In the genomic region with DNA sequence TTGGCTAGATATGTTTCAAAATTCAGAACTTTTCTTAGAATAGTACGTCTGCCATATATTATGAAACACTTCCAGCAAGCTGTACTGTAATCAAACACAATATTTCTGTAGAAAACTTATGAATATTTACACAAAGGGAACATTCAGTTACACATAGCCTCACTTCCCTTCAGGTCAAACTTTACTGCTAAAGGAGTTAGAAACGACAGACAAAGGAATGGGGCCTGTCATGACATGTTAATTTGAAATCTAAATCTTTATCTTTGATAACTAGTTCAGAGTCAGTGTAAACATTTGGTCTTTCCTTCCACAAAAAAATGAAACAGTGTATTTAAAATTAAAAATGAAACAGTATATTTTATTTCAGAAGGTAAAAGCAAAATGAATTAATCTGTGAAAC, we compare ENCODE assay signal across 8 cellular contexts. TPM values are rescaled to one million over a fixed set of nuclear protein-coding genes. Genes with fewer than 3 reads are reported as not detected.
DNase-seq lines count a peak whose midpoint lies in the region; ATAC-seq and TF ChIP-seq lines count a peak whose summit lies in the region.

No MANE protein-coding gene starts in this region.

- no peak for TF ChIP-seq CTCF in neural progenitor cell (IDR thresholded peaks at IDR 0.05)

- no peaks in the 10 kb centered on the region for H3K9me3 ChIP-seq in CD4-positive, CD25-positive, alpha-beta regulatory T cell (ENCODE audit: control insufficient read depth in 2 of 2, low read length in 2 of 2)
- no peaks in the 10 kb centered on the region for H3K9me3 ChIP-seq in neural progenitor cell (ENCODE audit: low read depth)

- peak overlapping the region; percentile 98 to 99 (median 99) for H3K27ac Mint-ChIP-seq in CD4-positive, CD25-positive, alpha-beta regulatory T cell
- peak overlapping the region; percentile 27 for H3K27ac Mint-ChIP-seq in neural progenitor cell

- H3K9me3 Mint-ChIP-seq in CD4-positive, CD25-positive, alpha-beta regulatory T cell, result peaks cover 0 to 1% (median 0%) of the 10 kb centered on the region in 7 donors
- peaks cover 12% of the 10 kb centered on the region for H3K9me3 Mint-ChIP-seq in neural progenitor cell

- peak in 1 of 3 donors; percentile 20 for DNase-seq in CD4-positive, CD25-positive, alpha-beta regulatory T cell
- DNase-seq in NCI-H69 (lab: John Stamatoyannopoulos, UW) (peak; percentile 24), dermis blood vessel endothelial cell (peak; percentile 43), neural progenitor cell (ENCODE audit: low spot score) (no peak)
- no peak for DNase-seq in effector CD8-positive, alpha-beta T cell (lab: John Stamatoyannopoulos, UW)
- no peak for DNase-seq in stimulated activated CD4-positive, alpha-beta T cell treated with anti-CD3 and anti-CD28 coated beads, Interleukin-1b, Interleukin-23, amount 100 ng/mL, for 48 hours

- H4K20me1 ChIP-seq in neural progenitor cell (ENCODE audit: low read depth), result no peaks in the 10 kb centered on the region

- peak overlapping the region; percentile 94 for H3K4me3 ChIP-seq in CD4-positive, CD25-positive, alpha-beta regulatory T cell (ENCODE audit: low read depth, low read length)
- H3K4me3 ChIP-seq in neural progenitor cell, result peak overlapping the region; percentile 60

- no peak for ATAC-seq in CD4-positive, CD25-positive, alpha-beta regulatory T cell (ENCODE audit: low read depth in 2 of 2)
- ATAC-seq in GM21825 (IDR thresholded peaks at IDR 0.05; ENCODE audit: unreplicated experiment) (no peak), HG02571 (IDR thresholded peaks at IDR 0.05; ENCODE audit: unreplicated experiment) (no peak)

- H3K27me3 Mint-ChIP-seq in CD4-positive, CD25-positive, alpha-beta regulatory T cell, result no peaks in the 10 kb centered on the region
- H3K27me3 Mint-ChIP-seq in neural progenitor cell (ENCODE audit: insufficient read depth, low read depth), result no peaks in the 10 kb centered on the region

- peaks cover 10% of the 10 kb centered on the region for H3K36me3 ChIP-seq in CD4-positive, CD25-positive, alpha-beta regulatory T cell (ENCODE audit: control insufficient read depth, insufficient read depth, low read length)
- peaks cover 3% of the 10 kb centered on the region for H3K36me3 ChIP-seq in neural progenitor cell

- H3K4me3 Mint-ChIP-seq in CD4-positive, CD25-positive, alpha-beta regulatory T cell, result peak overlapping the region; percentile 88 to 99 (median 97)
- peak overlapping the region; percentile 91 for H3K4me3 Mint-ChIP-seq in neural progenitor cell

- peak overlapping the region; percentile 87 for H2AFZ ChIP-seq in neural progenitor cell (replicated peaks)

- H3F3A ChIP-seq in neural progenitor cell (ENCODE audit: low read depth), result peaks cover 20% of the 10 kb centered on the region

- peaks cover 35% of the 10 kb centered on the region for H3K79me2 ChIP-seq in neural progenitor cell (ENCODE audit: low read depth)

- H3K36me3 Mint-ChIP-seq in CD4-positive, CD25-positive, alpha-beta regulatory T cell, result peaks cover 24% of the 10 kb centered on the region
- H3K36me3 Mint-ChIP-seq in neural progenitor cell, result peaks cover 26% of the 10 kb centered on the region

- peak overlapping the region; percentile 53 for H3K9ac ChIP-seq in neural progenitor cell

- no peaks in the 10 kb centered on the region for H3K27me3 ChIP-seq in CD4-positive, CD25-positive, alpha-beta regulatory T cell (ENCODE audit: control insufficient read depth, insufficient read depth, low read length)
- H3K27me3 ChIP-seq in neural progenitor cell, result no peaks in the 10 kb centered on the region

- peak overlapping the region; percentile 81 for H3K4me2 ChIP-seq in neural progenitor cell

- H3K4me1 Mint-ChIP-seq in CD4-positive, CD25-positive, alpha-beta regulatory T cell, result peaks cover 20 to 52% (median 42%) of the 10 kb centered on the region in 4 donors
- H3K4me1 Mint-ChIP-seq in neural progenitor cell, result peaks cover 24% of the 10 kb centered on the region

- peak overlapping the region; percentile 78 for H3K27ac ChIP-seq in CD4-positive, CD25-positive, alpha-beta regulatory T cell (ENCODE audit: insufficient read depth, low read length, poor library complexity, severe bottlenecking)
- H3K27ac ChIP-seq in neural progenitor cell, result peak overlapping the region; percentile 55

- peaks cover 35% of the 10 kb centered on the region for H3K4me1 ChIP-seq in CD4-positive, CD25-positive, alpha-beta regulatory T cell (ENCODE audit: control insufficient read depth, insufficient read depth, low read length, poor library complexity, severe bottlenecking)
- H3K4me1 ChIP-seq in neural progenitor cell, result peaks cover 28% of the 10 kb centered on the region

RNA-seq across cellular contexts. Expression of a gene that starts 1.0 kb away (rescaled TPM):
- total RNA-seq in CD4-positive, CD25-positive, alpha-beta regulatory T cell, result 12.4 TPM
- polyA plus RNA-seq in CD4-positive, CD25-positive, alpha-beta regulatory T cell, result 1 to 10 TPM; 5.8 to 6.8 (median 6.5) TPM
- total RNA-seq in dermis blood vessel endothelial cell (4.2 and 4.3 TPM in 2 replicates), neural progenitor cell (ENCODE audit: low replicate concordance) (24.7 and 53.4 TPM in 2 replicates)

Comparison
In these comparisons a context has a peak if more than half of its experiments do, and no peak if none do; other contexts are left out.
1. DNase-seq: peak in NCI-H69 (single experiment) and dermis blood vessel endothelial cell (single experiment); none in neural progenitor cell (single experiment), effector CD8-positive, alpha-beta T cell (single experiment) and stimulated activated CD4-positive, alpha-beta T cell treated with anti-CD3 and anti-CD28 coated beads, Interleukin-1b, Interleukin-23, amount 100 ng/mL, for 48 hours (single experiment).